22 cellular contexts compared by ENCODE assay signal in genomic region chr1:230790026-230790425, GRCh38. TPM values are rescaled to one million over a fixed set of nuclear protein-coding genes. Genes with fewer than 3 reads are reported as not detected.
A peak's percentile ranks its signal among the peaks of the same experiment; 100 is the strongest.
DNase-seq lines count a peak whose midpoint lies in the region; TF ChIP-seq lines count a peak whose summit lies in the region.
"Had no signal": no experiment of that assay in that cellular context is flagged by ENCODE, and none has a peak within 500 bp of the region (broad histone marks: within the 10 kb centered on the region; RNA-seq: fewer than 3 reads in every experiment).

No MANE protein-coding gene starts in this region.

- H3K27ac Mint-ChIP-seq in neural crest cell (ENCODE audit: unreplicated experiment): peak overlapping the region; percentile 28
- H3K27ac Mint-ChIP-seq: B cell; CD4-positive, alpha-beta T cell; HFFc6 had no signal

- peaks cover 5% of the 10 kb centered on the region for H3K9me3 Mint-ChIP-seq in neural crest cell
- H3K9me3 Mint-ChIP-seq: CD4-positive, alpha-beta T cell; HFFc6 had no signal

- in situ Hi-C loops in GM13976 (cut with MboI; ENCODE audit: low sequenced_read_pairs, unreplicated experiment) (no loop called here), transverse colon (cut with MboI; ENCODE audit: low pct_ligation_motif_present in 1 of 4, low pct_unique_long_range_greater_than_20kb in 1 of 4, low sequenced_read_pairs in 3 of 4) (loop anchor here in 3 of 4 donors (25.0 kb wide), 1 partner anchor 422 kb away; no protein-coding TSS in a partner anchor)

- no peaks in the 10 kb centered on the region for H3K36me3 Mint-ChIP-seq in neural crest cell (ENCODE audit: low read depth)

- intact Hi-C loops in transverse colon (cut with DNase I; ENCODE audit: low total_unique reads): loop anchor here (10.0 kb wide), 1 partner anchor 415 kb away; no protein-coding TSS in a partner anchor

- TF ChIP-seq CTCF in GM13976 (IDR thresholded peaks at IDR 0.05; ENCODE audit: borderline replicate concordance, control extremely low read depth, extremely low read depth, insufficient read depth, missing control alignments) (no peak), neural crest cell (conservative IDR thresholded peaks at IDR 0.05) (no peak), transverse colon (IDR thresholded peaks at IDR 0.05) (no peak)

- DNase-seq in activated CD8-positive, alpha-beta memory T cell treated with anti-CD3 and anti-CD28 coated beads for 24 hours: peak; percentile 4
- no peak for DNase-seq in activated CD8-positive, alpha-beta memory T cell treated with anti-CD3 and anti-CD28 coated beads, Interleukin-2, amount 50 U/mL, for 4 hours
- DNase-seq in GM13976 (ENCODE audit: low spot score): peak; percentile 2
- DNase-seq in neural crest cell (ENCODE audit: low read depth, low spot score): no peak
- no peak for DNase-seq in erythroblast (lab: John Stamatoyannopoulos, UW)
- DNase-seq in C1 segment of cervical spinal cord (lab: John Stamatoyannopoulos, UW): no peak
- DNase-seq in transverse colon: no peak
- DNase-seq: 8988T; Caco-2; CD4-positive, alpha-beta T cell; DMS153; DMS79; GDM1; GOT3; H7; HFFc6 had no signal

- H3K27me3 ChIP-seq in transverse colon: no peaks in the 10 kb centered on the region

- H3K9me3 ChIP-seq in transverse colon: no peaks in the 10 kb centered on the region
- H3K9me3 ChIP-seq: Caco-2 had no signal

- no peaks in the 10 kb centered on the region for H3K27me3 Mint-ChIP-seq in neural crest cell (ENCODE audit: low read depth)

- H3K4me3 Mint-ChIP-seq in neural crest cell: no peak overlapping the region
- H3K4me3 Mint-ChIP-seq: B cell; CD4-positive, alpha-beta T cell; HFFc6 had no signal

- no peak overlapping the region for H3K4me3 ChIP-seq in transverse colon

- no peak for TF ChIP-seq EP300 in transverse colon (IDR thresholded peaks at IDR 0.05; ENCODE audit: low read depth)

- 40 to 76% methylated on average over 1 to 5 of the region's 5 CpGs for WGBS in transverse colon (ENCODE audit: low coverage in 1 of 2), 2 donors

- H3K4me1 Mint-ChIP-seq in neural crest cell: peaks cover 32% of the 10 kb centered on the region
- H3K4me1 Mint-ChIP-seq: B cell had no signal

- no peaks in the 10 kb centered on the region for H3K4me1 ChIP-seq in transverse colon

- TF ChIP-seq POLR2A in erythroblast (IDR thresholded peaks at IDR 0.05; ENCODE audit: low read length): no peak
- TF ChIP-seq POLR2A in transverse colon (IDR thresholded peaks at IDR 0.05): no peak

- H3K36me3 ChIP-seq in transverse colon: no peaks in the 10 kb centered on the region

- H3K27ac ChIP-seq in transverse colon: no peak overlapping the region
- H3K27ac ChIP-seq: C4-2B, HL-60 had no signal

RNA-seq across cellular contexts. Expression of gene CAPN9, which starts 42.8 kb away (rescaled TPM):
- 2.0 and 4.0 TPM in 2 replicates for total RNA-seq in neural crest cell
- total RNA-seq in transverse colon: 10 to 100 TPM; 26.3 to 59.9 (median 32.7) TPM
- total RNA-seq: A673; B cell; CD4-positive, alpha-beta T cell; Daoy; HFFc6; HT1080 had no signal

Comparison
In these comparisons a context has a peak if more than half of its experiments do, and no peak if none do; other contexts are left out.
1. DNase-seq: peak in activated CD8-positive, alpha-beta memory T cell treated with anti-CD3 and anti-CD28 coated beads for 24 hours (single experiment) and GM13976 (single experiment); none in activated CD8-positive, alpha-beta memory T cell treated with anti-CD3 and anti-CD28 coated beads, Interleukin-2, amount 50 U/mL, for 4 hours (single experiment), neural crest cell (single experiment), erythroblast (0 of 2), C1 segment of cervical spinal cord (0 of 14) and transverse colon (single experiment).